ENCODE assay signal across 10 cellular contexts in genomic region chr16:66611911-66612310, GRCh38. TPM values are rescaled to one million over a fixed set of nuclear protein-coding genes. Genes with fewer than 3 reads are reported as not detected.
"Had no signal": no experiment of that assay in that cellular context is flagged by ENCODE, and none has a peak within 500 bp of the region (broad histone marks: within the 10 kb centered on the region; RNA-seq: fewer than 3 reads in every experiment).

No MANE protein-coding gene starts in this region.

RNA-seq across cellular contexts. Expression of gene CMTM2, which starts 32.6 kb away (rescaled TPM):
- total RNA-seq: activated B cell treated with CpG ODN at 0.5 μM for 24 hours; activated naive CD4-positive, alpha-beta T cell treated with anti-CD3 and anti-CD28 coated beads for 36 hours; activated naive CD8-positive, alpha-beta T cell treated with anti-CD3 and anti-CD28 coated beads for 36 hours; activated T-cell treated with anti-CD3 and anti-CD28 coated beads, Interleukin-2, amount 50 U/mL, for 4 hours; adrenal gland; astrocyte; bronchial epithelial cell; cardiac muscle cell; cerebellum had no signal
- polyA plus RNA-seq: aorta had no signal
